In the genomic region with DNA sequence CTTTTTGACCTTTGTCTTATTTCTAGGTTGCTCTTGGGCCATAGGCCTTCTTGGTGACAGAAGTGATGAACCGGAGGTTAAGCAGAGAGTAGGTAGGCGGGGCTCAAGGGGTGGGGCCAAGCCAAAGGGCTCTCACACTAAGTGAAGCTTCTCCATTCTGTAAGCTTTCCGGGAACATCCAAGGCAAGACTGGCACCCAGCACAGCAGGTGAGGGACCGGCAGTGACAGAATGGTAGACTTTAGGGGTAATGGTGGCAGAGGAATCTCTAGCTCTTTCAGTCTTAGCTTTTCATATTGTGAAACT, we compare ENCODE assay signal across 8 cellular contexts. TPM values are rescaled to one million over a fixed set of nuclear protein-coding genes. Genes with fewer than 3 reads are reported as not detected.
DNase-seq lines count a peak whose midpoint lies in the region; ATAC-seq and TF ChIP-seq lines count a peak whose summit lies in the region.

A gene (plus strand): TSS at position 135 of the 305 bp plus-strand sequence. CDS start 2,049 bp downstream, outside the sequence.

- H4K20me1 ChIP-seq in HCT116 (ENCODE audit: insufficient read depth), result no peaks in the 10 kb centered on the region

- TF ChIP-seq POLR2A in HCT116 (IDR thresholded peaks at IDR 0.05; ENCODE audit: borderline replicate concordance, extremely low read depth, insufficient read depth, insufficient read length), result no peak
- no peak for TF ChIP-seq POLR2A in right lobe of liver (IDR thresholded peaks at IDR 0.05)

- peak within 1 kb of the TSS; percentile 99 for H3K27ac Mint-ChIP-seq in activated T-helper 2 cell treated with anti-CD3 and anti-CD28 coated beads, Interferon-gamma antibody, Interleukin-2, Interleukin-4, amounts not matched to agents 10 μg/mL and 5 μg/mL and 100 μg/mL, durations not matched to agents 14 hours and 24 hours and 36 hours
- peak within 1 kb of the TSS; percentile 100 for H3K27ac Mint-ChIP-seq in stimulated activated effector memory CD8-positive, alpha-beta T cell treated with anti-CD3 and anti-CD28 coated beads, Interleukin-12 subunit alpha, Interleukin-12 subunit beta, amount 100 ng/mL, for 72 hours

- peak; percentile 82 for ATAC-seq in HCT116
- peak; percentile 45; the same call in 2 of the 3 replicates for ATAC-seq in RWPE2 (ENCODE audit: low read depth)
- peak; percentile 68 to 75 (median 70) for ATAC-seq in right lobe of liver
- ATAC-seq in stimulated activated effector memory CD8-positive, alpha-beta T cell treated with anti-CD3 and anti-CD28 coated beads, Interleukin-12 subunit alpha, Interleukin-12 subunit beta, amount 100 ng/mL, for 72 hours, result peak; percentile 91

- DNase-seq in GDM1 (lab: John Stamatoyannopoulos, UW), result peak; percentile 72
- no peak for DNase-seq in HCT116 (ENCODE audit: low read depth, low spot score)
- DNase-seq in RWPE2 (ENCODE audit: low spot score), result no peak
- peak; percentile 71 for DNase-seq in activated T-helper 2 cell treated with anti-CD3 and anti-CD28 coated beads, Interferon-gamma antibody, Interleukin-2, Interleukin-4, amounts not matched to agents 10 μg/mL and 5 μg/mL and 100 μg/mL, durations not matched to agents 14 hours and 24 hours and 36 hours (ENCODE audit: low spot score)
- DNase-seq in right lobe of liver, result peak in 2 of 3 donors; percentile 71 to 75
- DNase-seq in stimulated activated effector memory CD8-positive, alpha-beta T cell treated with anti-CD3 and anti-CD28 coated beads, Interleukin-12 subunit alpha, Interleukin-12 subunit beta, amount 100 ng/mL, for 72 hours (ENCODE audit: low spot score in 2 of 2), result peak in 1 of 2 donors; percentile 85
- DNase-seq in GM03348 (ENCODE audit: low spot score), result no peak
- no peak for DNase-seq in NCI-H524 treated with DMSO at 0.1 percent for 48 hours (lab: John Stamatoyannopoulos, UW)

- peaks cover 45% of the 10 kb centered on the region for H3K36me3 Mint-ChIP-seq in activated T-helper 2 cell treated with anti-CD3 and anti-CD28 coated beads, Interferon-gamma antibody, Interleukin-2, Interleukin-4, amounts not matched to agents 10 μg/mL and 5 μg/mL and 100 μg/mL, durations not matched to agents 14 hours and 24 hours and 36 hours (ENCODE audit: low read depth)
- peaks cover 52% of the 10 kb centered on the region for H3K36me3 Mint-ChIP-seq in stimulated activated effector memory CD8-positive, alpha-beta T cell treated with anti-CD3 and anti-CD28 coated beads, Interleukin-12 subunit alpha, Interleukin-12 subunit beta, amount 100 ng/mL, for 72 hours

- H3K27ac ChIP-seq in HCT116 (ENCODE audit: low read depth, low read length) (no peak within 1 kb of the TSS), RWPE2 (ENCODE audit: poor library complexity, severe bottlenecking) (no peak within 1 kb of the TSS), right lobe of liver (peak within 1 kb of the TSS in 2 of 3 donors; percentile 43 to 45)

- no peaks in the 10 kb centered on the region for H3K27me3 Mint-ChIP-seq in activated T-helper 2 cell treated with anti-CD3 and anti-CD28 coated beads, Interferon-gamma antibody, Interleukin-2, Interleukin-4, amounts not matched to agents 10 μg/mL and 5 μg/mL and 100 μg/mL, durations not matched to agents 14 hours and 24 hours and 36 hours (ENCODE audit: low read depth)

- no TSS peak for BruUV-seq in HCT116 (replicated peaks; lab: Mats Ljungman, UMichigan)

- peak within 1 kb of the TSS; percentile 99 for H3K4me3 Mint-ChIP-seq in activated T-helper 2 cell treated with anti-CD3 and anti-CD28 coated beads, Interferon-gamma antibody, Interleukin-2, Interleukin-4, amounts not matched to agents 10 μg/mL and 5 μg/mL and 100 μg/mL, durations not matched to agents 14 hours and 24 hours and 36 hours (ENCODE audit: low read depth)
- H3K4me3 Mint-ChIP-seq in stimulated activated effector memory CD8-positive, alpha-beta T cell treated with anti-CD3 and anti-CD28 coated beads, Interleukin-12 subunit alpha, Interleukin-12 subunit beta, amount 100 ng/mL, for 72 hours, result peak within 1 kb of the TSS; percentile 100

- no peak within 1 kb of the TSS; the same call in 1 of the 2 replicates for H3K4me2 ChIP-seq in HCT116 (ENCODE audit: low read length)

- no peak within 1 kb of the TSS for H3K9ac ChIP-seq in HCT116 (ENCODE audit: low read length)

- peaks cover 37% of the 10 kb centered on the region for H3K4me1 Mint-ChIP-seq in activated T-helper 2 cell treated with anti-CD3 and anti-CD28 coated beads, Interferon-gamma antibody, Interleukin-2, Interleukin-4, amounts not matched to agents 10 μg/mL and 5 μg/mL and 100 μg/mL, durations not matched to agents 14 hours and 24 hours and 36 hours (ENCODE audit: low read depth)
- H3K4me1 Mint-ChIP-seq in stimulated activated effector memory CD8-positive, alpha-beta T cell treated with anti-CD3 and anti-CD28 coated beads, Interleukin-12 subunit alpha, Interleukin-12 subunit beta, amount 100 ng/mL, for 72 hours, result peaks cover 47% of the 10 kb centered on the region

- TF ChIP-seq CTCF in HCT116 (IDR thresholded peaks at IDR 0.05 in 2 of 3, conservative IDR thresholded peaks at IDR 0.05 in 1 of 3; ENCODE audit: borderline replicate concordance in 1 of 3, insufficient read depth in 1 of 3, low read depth in 2 of 3, low read length in 2 of 3) (no peak), RWPE2 (IDR thresholded peaks at IDR 0.05; ENCODE audit: poor library complexity, severe bottlenecking) (no peak), right lobe of liver (IDR thresholded peaks at IDR 0.05) (no peak)

- H3K79me2 ChIP-seq in HCT116 (ENCODE audit: insufficient read depth, low read length), result no peaks in the 10 kb centered on the region

- no peaks in the 10 kb centered on the region for H3K27me3 ChIP-seq in HCT116 (ENCODE audit: insufficient read depth, low read length)
- no peaks in the 10 kb centered on the region for H3K27me3 ChIP-seq in RWPE2 (ENCODE audit: insufficient read depth, poor library complexity, severe bottlenecking)
- no peaks in the 10 kb centered on the region for H3K27me3 ChIP-seq in right lobe of liver

- H3K4me1 ChIP-seq in HCT116 (ENCODE audit: control insufficient read depth in 1 of 2, insufficient read depth in 2 of 2, low read length in 2 of 2) (peaks cover 2 to 6% of the 10 kb centered on the region in 2 experiments; a peak in 3 of 4 replicates), RWPE2 (ENCODE audit: insufficient read depth, poor library complexity, severe bottlenecking) (no peaks in the 10 kb centered on the region), right lobe of liver (no peaks in the 10 kb centered on the region)

- intact Hi-C loops in HCT116 (cut with micrococcal nuclease) (loop anchor here (1.0 kb wide), 3 partner anchors 57 to 132 kb away; no protein-coding TSS in a partner anchor), right lobe of liver (cut with DNase I) (loop anchor here (5.0 to 10.0 kb wide), 2 partner anchors 59 to 132 kb away; no protein-coding TSS in a partner anchor)
- intact Hi-C loops in activated T-helper 2 cell treated with anti-CD3 and anti-CD28 coated beads, Interferon-gamma antibody, Interleukin-2, Interleukin-4, amounts not matched to agents 10 μg/mL and 5 μg/mL and 100 μg/mL, durations not matched to agents 14 hours and 24 hours and 36 hours (cut with micrococcal nuclease), result loop anchor here (1.0 to 10.0 kb wide), 9 partner anchors 9 to 922 kb away; a partner anchor contains a TSS

- WGBS in right lobe of liver (ENCODE audit: insufficient coverage, low coverage, low lambda C conversion rate, missing lambda C conversion rate), result 27% methylated on average over 3 of the region's 4 CpGs

- H3K36me3 ChIP-seq in HCT116 (ENCODE audit: control insufficient read depth in 1 of 2, insufficient read depth in 2 of 2, low read length in 2 of 2) (peaks cover 0 to 9% of the 10 kb centered on the region in 2 experiments; a peak in 2 of 4 replicates), RWPE2 (ENCODE audit: low read depth) (0 out of 2 replicates have a peak, but pooled peaks cover 5% of the 10 kb centered on the region), right lobe of liver (peaks cover 0 to 25% (median 16%) of the 10 kb centered on the region in 4 donors)

- no peaks in the 10 kb centered on the region for H3K9me3 Mint-ChIP-seq in activated T-helper 2 cell treated with anti-CD3 and anti-CD28 coated beads, Interferon-gamma antibody, Interleukin-2, Interleukin-4, amounts not matched to agents 10 μg/mL and 5 μg/mL and 100 μg/mL, durations not matched to agents 14 hours and 24 hours and 36 hours
- no peaks in the 10 kb centered on the region for H3K9me3 Mint-ChIP-seq in stimulated activated effector memory CD8-positive, alpha-beta T cell treated with anti-CD3 and anti-CD28 coated beads, Interleukin-12 subunit alpha, Interleukin-12 subunit beta, amount 100 ng/mL, for 72 hours

- RAD21 ChIA-PET in HCT116 (lab: Charles Lee; ENCODE audit: low non-redundant PET in 1 of 2, low total read pairs in 2 of 2, uncharacterized antibody in 2 of 2, unreplicated experiment in 2 of 2), result no interaction called here

- no peaks in the 10 kb centered on the region for H3K9me2 ChIP-seq in HCT116 (ENCODE audit: insufficient read depth)

- H3K9me3 ChIP-seq in HCT116 (ENCODE audit: control insufficient read depth in 1 of 2, insufficient read depth in 1 of 2, low read depth in 1 of 2, low read length in 2 of 2) (no peaks in the 10 kb centered on the region), RWPE2 (ENCODE audit: severe bottlenecking) (no peaks in the 10 kb centered on the region), right lobe of liver (no peaks in the 10 kb centered on the region)

- TF ChIP-seq RAD21 in HCT116 (IDR thresholded peaks at IDR 0.05; ENCODE audit: low read depth), result no peak

- POLR2A ChIA-PET in HCT116 (lab: Charles Lee), result no interaction called here

- H3K4me3 ChIP-seq in HCT116 (replicated peaks in 1 of 2; ENCODE audit: low read depth in 1 of 2, low read length in 2 of 2) (no peak within 1 kb of the TSS), RWPE2 (ENCODE audit: severe bottlenecking) (no peak within 1 kb of the TSS), right lobe of liver (peak within 1 kb of the TSS; percentile 9 to 35 (median 25))

- CTCF ChIA-PET in HCT116 (lab: Charles Lee), result interaction anchor here (0.7 to 5.8 kb wide), 4 partner anchors 14 to 150 kb away, joined by 3 to 63 read pairs (median 3); a partner anchor contains a TSS

- H2AFZ ChIP-seq in HCT116 (ENCODE audit: low read depth, low read length, poor library complexity, severe bottlenecking), result no peak within 1 kb of the TSS

TF ChIP-seq in HCT116, 20 proteins besides CTCF, POLR2A, EP300 and RAD21:
- no peak for TF ChIP-seq EGR1 (IDR thresholded peaks at IDR 0.05; ENCODE audit: low read depth)
- TF ChIP-seq, protein P1, sequence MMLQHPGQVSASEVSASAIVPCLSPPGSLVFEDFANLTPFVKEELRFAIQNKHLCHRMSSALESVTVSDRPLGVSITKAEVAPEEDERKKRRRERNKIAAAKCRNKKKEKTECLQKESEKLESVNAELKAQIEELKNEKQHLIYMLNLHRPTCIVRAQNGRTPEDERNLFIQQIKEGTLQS (IDR thresholded peaks at IDR 0.05), result no peak

RNA-seq across cellular contexts. Expression of the gene that starts here (rescaled TPM):
- total RNA-seq in HCT116 (2021; ENCODE audit: unreplicated experiment) (not detected), right lobe of liver (1 to 10 TPM; 1.1 to 4.2 (median 2.2) TPM)
- polyA plus RNA-seq in HCT116 (2012), result 0.20 TPM in 1 of 2 replicates, not detected in the other
- 24.3 and 28.7 TPM in 2 replicates for total RNA-seq in activated T-helper 2 cell treated with anti-CD3 and anti-CD28 coated beads, Interferon-gamma antibody, Interleukin-2, Interleukin-4, amounts not matched to agents 10 μg/mL and 5 μg/mL and 100 μg/mL, durations not matched to agents 14 hours and 24 hours and 36 hours

Comparison
In these comparisons a context has a peak if more than half of its experiments do, and no peak if none do; other contexts are left out.
1. Peak in ATAC-seq in HCT116; RNA of the gene not detected or under 1 TPM.
2. DNase-seq: peak in GDM1 (single experiment), activated T-helper 2 cell treated with anti-CD3 and anti-CD28 coated beads, Interferon-gamma antibody, Interleukin-2, Interleukin-4, amounts not matched to agents 10 μg/mL and 5 μg/mL and 100 μg/mL, durations not matched to agents 14 hours and 24 hours and 36 hours (single experiment) and right lobe of liver (2 of 3); none in HCT116 (single experiment), RWPE2 (single experiment), GM03348 (single experiment) and NCI-H524 treated with DMSO at 0.1 percent for 48 hours (single experiment).
3. H3K27ac ChIP-seq: peak in right lobe of liver (2 of 3); none in HCT116 (single experiment) and RWPE2 (single experiment).
4. H3K4me3 ChIP-seq: peak in right lobe of liver (3 of 3); none in HCT116 (0 of 2) and RWPE2 (single experiment).
5. Peak in every context shown above with its lines, with median percentiles within 50 percentile points of each other: ATAC-seq.